In the genomic region with DNA sequence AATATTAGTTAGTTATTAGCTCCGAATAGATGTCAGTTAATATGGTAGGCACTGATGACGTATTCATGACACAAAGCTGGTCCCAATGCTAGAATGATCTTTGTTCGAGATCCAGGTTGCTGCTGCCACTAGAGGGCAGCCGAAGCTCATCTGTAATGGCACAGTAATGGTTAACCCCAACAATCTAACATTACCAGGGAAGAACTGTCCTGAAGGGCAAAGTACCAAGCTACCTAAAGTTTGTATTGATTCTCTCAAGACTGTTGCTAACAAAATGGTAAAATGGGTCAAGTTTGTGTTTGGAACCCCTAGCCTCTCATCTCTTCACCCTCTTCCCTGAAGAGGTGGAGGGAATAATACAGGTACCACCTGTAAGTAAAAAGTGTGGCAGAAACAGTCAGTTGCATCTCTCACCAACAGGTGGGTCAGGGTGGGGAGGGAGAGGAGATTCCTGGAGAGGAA, we compare ENCODE assay signal across 10 cellular contexts. TPM values are rescaled to one million over a fixed set of nuclear protein-coding genes. Genes with fewer than 3 reads are reported as not detected.
DNase-seq lines count a peak whose midpoint lies in the region; ATAC-seq, FAIRE-seq and TF ChIP-seq lines count a peak whose summit lies in the region.
"Not testable (repeated sequence)": the region's sequence is repeated elsewhere in the genome, so short reads cannot be mapped to it uniquely, and the experiment has no call there.
"Had no signal": no experiment of that assay in that cellular context is flagged by ENCODE, and none has a peak within 500 bp of the region (broad histone marks: within the 10 kb centered on the region; RNA-seq: fewer than 3 reads in every experiment).

No MANE protein-coding gene starts in this region.

- not testable (repeated sequence) for H3K4me3 ChIP-seq in HFF-Myc (replicated peaks; ENCODE audit: low read depth, low read length); colonic mucosa; keratinocyte (ENCODE audit: control insufficient read depth in 2 of 3, extremely low read depth in 1 of 3, insufficient read depth in 2 of 3, low read depth in 1 of 3, low read length in 3 of 3); psoas muscle

- CTCF ChIA-PET in CD4-positive, alpha-beta T cell (lab: Charles Lee), result not testable (repeated sequence)

- not testable (repeated sequence) for H3K27me3 Mint-ChIP-seq in CD4-positive, alpha-beta T cell

- not testable (repeated sequence) for H3K27ac ChIP-seq in CD4-positive, alpha-beta T cell (ENCODE audit: low read depth, low read length); VCaP; colonic mucosa; keratinocyte (ENCODE audit: control insufficient read depth, insufficient read depth, low read length); psoas muscle

- H3K4me1 Mint-ChIP-seq in CD4-positive, alpha-beta T cell (ENCODE audit: low read depth), result not testable (repeated sequence)

- intact Hi-C loops in CD4-positive, alpha-beta T cell (cut with DNase I, micrococcal nuclease), result loop anchor here in 1 of 2 experiments (10.0 kb wide), 1 partner anchor 312 kb away; no protein-coding TSS in a partner anchor
- intact Hi-C loops in colonic mucosa (cut with DNase I); psoas muscle (cut with DNase I): not testable (repeated sequence)

- not testable (repeated sequence) for H3K9me3 Mint-ChIP-seq in CD4-positive, alpha-beta T cell

- not testable (repeated sequence) for H3K79me2 ChIP-seq in keratinocyte (ENCODE audit: control insufficient read depth, insufficient read depth, low read length)

- not testable (repeated sequence) for H3K36me3 Mint-ChIP-seq in CD4-positive, alpha-beta T cell (ENCODE audit: low read depth)

- peak; percentile 63 for TF ChIP-seq CTCF in CD4-positive, alpha-beta T cell (IDR thresholded peaks at IDR 0.05)
- TF ChIP-seq CTCF in HFF-Myc (IDR thresholded peaks at IDR 0.05; ENCODE audit: low read depth, low read length, missing control alignments) (peak; percentile 47), VCaP (conservative IDR thresholded peaks at IDR 0.05) (peak; percentile 36; the same call in 1 of the 2 replicates), colonic mucosa (IDR thresholded peaks at IDR 0.05) (peak; percentile 47), keratinocyte (optimal IDR thresholded peaks at IDR 0.05 in 1 of 3, IDR thresholded peaks at IDR 0.05 in 1 of 3, conservative IDR thresholded peaks at IDR 0.05 in 1 of 3; ENCODE audit: extremely low read depth in 1 of 3, insufficient read depth in 2 of 3, low read length in 3 of 3) (peak in 1 of 3 experiments; percentile 28), psoas muscle (IDR thresholded peaks at IDR 0.05) (peak; percentile 50)

- not testable (repeated sequence) for H3K36me3 ChIP-seq in colonic mucosa; keratinocyte (ENCODE audit: control insufficient read depth in 2 of 2, extremely low read depth in 1 of 2, insufficient read depth in 2 of 2, low read length in 2 of 2); psoas muscle (ENCODE audit: insufficient read depth in 1 of 2, low read depth in 1 of 2)

- not testable (repeated sequence) for H3K9me3 ChIP-seq in CD4-positive, alpha-beta T cell (ENCODE audit: control insufficient read depth, low read length); colonic mucosa; keratinocyte (ENCODE audit: control insufficient read depth, low read depth, low read length); psoas muscle

- WGBS in psoas muscle, 3 donors, result 5 to 20% (median 6%) methylated on average over 3 of the region's 4 CpGs

- H3K4me1 ChIP-seq in colonic mucosa; keratinocyte (ENCODE audit: control insufficient read depth, extremely low read depth, insufficient read depth, low read length); psoas muscle: not testable (repeated sequence)

- peak; percentile 76 for FAIRE-seq in keratinocyte (lab: Jason Lieb, UNC)

- DNase-seq in CD4-positive, alpha-beta T cell; HFF-Myc (ENCODE audit: extremely low read depth, low read depth); colonic mucosa; keratinocyte (ENCODE audit: low read depth, low spot score); psoas muscle: not testable (repeated sequence)

- peak overlapping the region; percentile 24 for H3K27ac Mint-ChIP-seq in CD4-positive, alpha-beta T cell

- not testable (repeated sequence) for H2AFZ ChIP-seq in keratinocyte (ENCODE audit: control insufficient read depth, low read length)

- H3K9me1 ChIP-seq in keratinocyte (ENCODE audit: control insufficient read depth, extremely low read depth, insufficient read depth, low read length), result not testable (repeated sequence)

- peak; percentile 92 for ATAC-seq in CD4-positive, alpha-beta T cell (ENCODE audit: poor library complexity)
- ATAC-seq in GM19023 (IDR thresholded peaks at IDR 0.05; ENCODE audit: unreplicated experiment) (peak; percentile 75), HG03439 (IDR thresholded peaks at IDR 0.05; ENCODE audit: unreplicated experiment) (peak; percentile 63), psoas muscle (peak; percentile 77 to 86 (median 78))

- not testable (repeated sequence) for H3K27me3 ChIP-seq in CD4-positive, alpha-beta T cell (ENCODE audit: control insufficient read depth, insufficient read depth, low read length); colonic mucosa; keratinocyte (ENCODE audit: control insufficient read depth, extremely low read depth, insufficient read depth, low read length); psoas muscle (ENCODE audit: insufficient read depth in 3 of 3, low read length in 2 of 3)

- dilution Hi-C loops in keratinocyte (cut with MboI; ENCODE audit: extremely low pct_ligation_motif_present, low sequenced_read_pairs), result not testable (repeated sequence)

- not testable (repeated sequence) for H3K4me3 Mint-ChIP-seq in CD4-positive, alpha-beta T cell

- not testable (repeated sequence) for H3K4me2 ChIP-seq in keratinocyte (ENCODE audit: control insufficient read depth, extremely low read depth, insufficient read depth, low read depth, low read length)

- H4K20me1 ChIP-seq in keratinocyte (ENCODE audit: control insufficient read depth, extremely low read depth, insufficient read depth, low read length), result not testable (repeated sequence)

- POLR2A ChIA-PET in CD4-positive, alpha-beta T cell (lab: Charles Lee), result not testable (repeated sequence)

- H3K9ac ChIP-seq in colonic mucosa (ENCODE audit: low read depth in 2 of 2, low read length in 2 of 2); keratinocyte (ENCODE audit: control insufficient read depth, extremely low read depth, insufficient read depth, low read length): not testable (repeated sequence)

RNA-seq across cellular contexts. Expression of a gene that starts 33.6 kb away (rescaled TPM):
- 10 to 100 TPM; 97.6 to 99.5 TPM for total RNA-seq in CD4-positive, alpha-beta T cell
- total RNA-seq in colonic mucosa, result 10 to 100 TPM; 28.4 to 39.2 TPM
- polyA plus RNA-seq in keratinocyte, result 4.1 to 14.6 TPM (median 6.7 TPM) in 3 replicates
- 22.6 TPM for polyA plus RNA-seq in keratinocyte (2011; ENCODE audit: low read depth)
- polyA plus RNA-seq in keratinocyte (2011; cell fraction: cytosol; rRNA removed), result 8.1 and 9.7 TPM in 2 replicates
- polyA plus RNA-seq in keratinocyte (2011; cell fraction: nucleus; rRNA removed), result 47.7 and 55.1 TPM in 2 replicates
- polyA plus RNA-seq in keratinocyte (2012; ENCODE audit: low replicate concordance), result 20.2 and 23.7 TPM in 2 replicates
- polyA minus RNA-seq in keratinocyte, result 12.2 to 164 TPM (median 24.3 TPM) in 3 replicates
- polyA minus RNA-seq in keratinocyte (2011; cell fraction: cytosol; rRNA and poly(A)+ RNA removed), result 9.0 TPM
- polyA minus RNA-seq in keratinocyte (2011; cell fraction: nucleus; rRNA and poly(A)+ RNA removed), result 16.2 and 35.7 TPM in 2 replicates
- total RNA-seq in psoas muscle, result 10 to 100 TPM; 19.4 to 29.3 (median 23.1) TPM
- 10 to 100 TPM in 1 of 3 donors, 1 to 10 TPM in 2; 7.9 to 18.8 (median 9.2) TPM for polyA plus RNA-seq in psoas muscle

RNA-seq across cellular contexts. Expression of a gene that starts 39.6 kb away (rescaled TPM):
- under 1 TPM in 1 of 2 experiments, not detected in 1; 0.20 TPM for total RNA-seq in CD4-positive, alpha-beta T cell
- total RNA-seq in colonic mucosa (under 1 TPM in 1 of 2 donors, not detected in 1; 0.15 TPM), psoas muscle (under 1 TPM in 1 of 4 donors, not detected in 3; 0.28 TPM)
- polyA plus RNA-seq in keratinocyte (0.04 TPM in 1 of 3 replicates, not detected in the others), psoas muscle (under 1 TPM in 1 of 3 donors, not detected in 2; 0.01 TPM)
- not detected for polyA plus RNA-seq in keratinocyte (2011; ENCODE audit: low read depth)
- not detected in 2 replicates for polyA plus RNA-seq in keratinocyte (2011; cell fraction: cytosol; rRNA removed)
- 0.06 TPM in 1 of 2 replicates, not detected in the other for polyA plus RNA-seq in keratinocyte (2011; cell fraction: nucleus; rRNA removed)
- polyA plus RNA-seq in keratinocyte (2012; ENCODE audit: low replicate concordance), result 0.38 and 0.78 TPM in 2 replicates
- not detected in 3 replicates for polyA minus RNA-seq in keratinocyte
- not detected for polyA minus RNA-seq in keratinocyte (2011; cell fraction: cytosol; rRNA and poly(A)+ RNA removed)
- polyA minus RNA-seq in keratinocyte (2011; cell fraction: nucleus; rRNA and poly(A)+ RNA removed), result not detected in 2 replicates
- total RNA-seq: activated naive CD4-positive, alpha-beta T cell treated with anti-CD3 and anti-CD28 coated beads for 36 hours; myocyte had no signal

RNA-seq across cellular contexts. Expression of a gene that starts 57.1 kb away (rescaled TPM):
- total RNA-seq in CD4-positive, alpha-beta T cell, result 10 to 100 TPM; 19.1 to 22.3 TPM
- total RNA-seq in colonic mucosa, result 1 to 10 TPM; 1.1 to 2.1 TPM
- polyA plus RNA-seq in keratinocyte, result 0.21 to 0.54 TPM in 2 of 3 replicates, not detected in the other
- polyA plus RNA-seq in keratinocyte (2011; ENCODE audit: low read depth), result 3.9 TPM
- 0.10 TPM in 2 replicates for polyA plus RNA-seq in keratinocyte (2011; cell fraction: cytosol; rRNA removed)
- polyA plus RNA-seq in keratinocyte (2011; cell fraction: nucleus; rRNA removed), result 2.9 and 7.0 TPM in 2 replicates
- polyA plus RNA-seq in keratinocyte (2012; ENCODE audit: low replicate concordance), result 0.22 and 1.5 TPM in 2 replicates
- polyA minus RNA-seq in keratinocyte, result 0.10 to 0.86 TPM (median 0.33 TPM) in 3 replicates
- polyA minus RNA-seq in keratinocyte (2011; cell fraction: cytosol; rRNA and poly(A)+ RNA removed), result not detected
- 1.4 and 3.1 TPM in 2 replicates for polyA minus RNA-seq in keratinocyte (2011; cell fraction: nucleus; rRNA and poly(A)+ RNA removed)
- total RNA-seq in psoas muscle, result under 1 TPM in 3 of 4 donors, not detected in 1; 0.27 to 0.92 (median 0.36) TPM
- under 1 TPM; 0.13 to 0.79 (median 0.44) TPM for polyA plus RNA-seq in psoas muscle

Comparison
In these comparisons a context has a peak if more than half of its experiments do, and no peak if none do; other contexts are left out.
1. RNA of a gene that starts 57.1 kb away (total RNA-seq): 19.1 to 22.3 TPM in CD4-positive, alpha-beta T cell; 1.1 to 2.1 TPM in colonic mucosa and 0.27 to 0.92 TPM in psoas muscle; every median in the first group is over 4 times any median in the second.
2. Peak in every context shown above with its lines, with median percentiles within 50 percentile points of each other: ATAC-seq.